In the genomic region with DNA sequence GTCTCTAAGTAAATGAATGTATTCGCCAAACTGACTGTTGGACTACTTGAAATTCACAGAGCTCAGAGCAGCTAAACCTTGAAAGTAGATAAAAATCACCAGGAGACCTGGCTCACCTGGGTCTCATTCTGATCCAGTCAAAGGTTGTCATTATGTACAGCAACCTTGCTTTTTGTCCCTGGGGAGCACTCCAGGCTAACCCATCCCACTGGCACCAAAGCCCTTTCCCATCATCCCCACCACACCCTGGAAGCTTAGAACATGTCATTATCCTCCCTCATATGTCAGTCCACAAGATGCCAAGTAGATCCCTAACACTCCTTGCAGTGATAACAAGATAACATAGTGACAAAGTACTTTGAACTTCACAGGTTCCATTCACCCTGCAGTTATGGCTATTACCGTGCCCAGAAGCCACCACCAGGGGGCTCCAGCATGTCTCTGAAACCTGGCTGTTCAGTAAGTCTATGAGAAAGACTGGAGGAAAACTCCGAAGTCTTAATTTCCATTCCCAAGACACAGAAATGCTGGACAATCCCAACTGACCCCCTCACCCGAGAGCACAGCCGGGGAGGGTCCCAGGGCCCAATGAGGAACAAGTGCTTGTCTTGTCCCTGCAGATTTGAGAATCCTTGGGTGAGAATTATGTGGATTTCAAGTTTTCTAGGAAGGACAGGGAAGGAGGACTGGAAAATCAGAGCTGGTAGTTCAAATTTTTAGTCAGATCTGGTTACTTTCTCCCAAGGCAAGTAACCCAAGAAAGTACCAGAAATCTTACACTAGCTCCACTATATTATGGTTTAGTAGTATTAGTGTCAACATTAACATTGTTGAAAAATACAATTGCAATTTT, we compare ENCODE assay signal across 8 cellular contexts. TPM values are rescaled to one million over a fixed set of nuclear protein-coding genes. Genes with fewer than 3 reads are reported as not detected.
DNase-seq lines count a peak whose midpoint lies in the region; ATAC-seq and TF ChIP-seq lines count a peak whose summit lies in the region.

No MANE protein-coding gene starts in this region.

- no peaks in the 10 kb centered on the region for H3K4me1 Mint-ChIP-seq in activated T-helper 1 cell treated with anti-CD3 and anti-CD28 coated beads, Interleukin-12 subunit alpha, Interleukin-12 subunit beta, Interleukin-2, Interleukin-4 antibody, amounts not matched to agents 30 ng/mL and 10 ng/mL and 1 ng/mL, durations not matched to agents 14 hours and 24 hours and 36 hours (ENCODE audit: low read depth)

- H3K4me3 Mint-ChIP-seq in activated T-helper 1 cell treated with anti-CD3 and anti-CD28 coated beads, Interleukin-12 subunit alpha, Interleukin-12 subunit beta, Interleukin-2, Interleukin-4 antibody, amounts not matched to agents 30 ng/mL and 10 ng/mL and 1 ng/mL, durations not matched to agents 14 hours and 24 hours and 36 hours = no peak overlapping the region

- CTCF ChIA-PET in GM10248 (lab: Yijun Ruan, JAX) = interaction anchor here (0.6 to 4.8 kb wide), 32 partner anchors 9 to 771 kb away, joined by 3 to 34 read pairs (median 4); a partner anchor contains a TSS

- TF ChIP-seq EP300 in ovary (IDR thresholded peaks at IDR 0.05) (no peak), transverse colon (IDR thresholded peaks at IDR 0.05; ENCODE audit: low read depth) (no peak)

- TF ChIP-seq CTCF in GM10248 (IDR thresholded peaks at IDR 0.05; ENCODE audit: control extremely low read depth, extremely low read depth, low read depth, missing control alignments) (peak; percentile 87), ovary (IDR thresholded peaks at IDR 0.05) (peak; percentile 41 to 74 (median 69)), transverse colon (IDR thresholded peaks at IDR 0.05) (peak; percentile 65 to 91 (median 88))

- H3K27ac Mint-ChIP-seq in activated T-helper 1 cell treated with anti-CD3 and anti-CD28 coated beads, Interleukin-12 subunit alpha, Interleukin-12 subunit beta, Interleukin-2, Interleukin-4 antibody, amounts not matched to agents 30 ng/mL and 10 ng/mL and 1 ng/mL, durations not matched to agents 14 hours and 24 hours and 36 hours = no peak overlapping the region

- H3K9me3 Mint-ChIP-seq in activated T-helper 1 cell treated with anti-CD3 and anti-CD28 coated beads, Interleukin-12 subunit alpha, Interleukin-12 subunit beta, Interleukin-2, Interleukin-4 antibody, amounts not matched to agents 30 ng/mL and 10 ng/mL and 1 ng/mL, durations not matched to agents 14 hours and 24 hours and 36 hours = no peaks in the 10 kb centered on the region

- H3K27me3 ChIP-seq in ovary (no peaks in the 10 kb centered on the region), transverse colon (peaks cover 13% of the 10 kb centered on the region)

- TF ChIP-seq POLR2A in ovary (IDR thresholded peaks at IDR 0.05) (no peak), transverse colon (IDR thresholded peaks at IDR 0.05) (no peak)

- POLR2A ChIA-PET in GM10248 (lab: Yijun Ruan, JAX) = no interaction called here

- H3K4me3 ChIP-seq in ovary (no peak overlapping the region), transverse colon (no peak overlapping the region)

- peaks cover 18% of the 10 kb centered on the region for H3K27me3 Mint-ChIP-seq in activated T-helper 1 cell treated with anti-CD3 and anti-CD28 coated beads, Interleukin-12 subunit alpha, Interleukin-12 subunit beta, Interleukin-2, Interleukin-4 antibody, amounts not matched to agents 30 ng/mL and 10 ng/mL and 1 ng/mL, durations not matched to agents 14 hours and 24 hours and 36 hours (ENCODE audit: insufficient read depth)

- WGBS in ovary, 3 donors = 19 to 21% (median 21%) methylated on average over 5 of the region's 5 CpGs
- WGBS in transverse colon (ENCODE audit: low coverage in 1 of 2), 2 donors = 19 to 71% methylated on average over 1 to 5 of the region's 5 CpGs

- H3K36me3 ChIP-seq in ovary (no peaks in the 10 kb centered on the region), transverse colon (no peaks in the 10 kb centered on the region)

- H3K36me3 Mint-ChIP-seq in activated T-helper 1 cell treated with anti-CD3 and anti-CD28 coated beads, Interleukin-12 subunit alpha, Interleukin-12 subunit beta, Interleukin-2, Interleukin-4 antibody, amounts not matched to agents 30 ng/mL and 10 ng/mL and 1 ng/mL, durations not matched to agents 14 hours and 24 hours and 36 hours (ENCODE audit: low read depth) = no peaks in the 10 kb centered on the region

- H3K27ac ChIP-seq in ovary = no peak overlapping the region
- no peak overlapping the region for H3K27ac ChIP-seq in transverse colon

- ATAC-seq in HG03066 (IDR thresholded peaks at IDR 0.05; ENCODE audit: low read depth, unreplicated experiment) = peak; percentile 79
- ATAC-seq in HG03025 (IDR thresholded peaks at IDR 0.05; ENCODE audit: low FRiP score, unreplicated experiment) = no peak

- DNase-seq in GM10248 (ENCODE audit: extremely low spot score) (peak; percentile 64), RPMI7951 (ENCODE audit: low read depth) (peak; percentile 63), fibroblast of the conjunctiva (ENCODE audit: low read depth) (peak; percentile 58), ovary (peak; percentile 69 to 88 (median 82)), transverse colon (peak; percentile 88)
- peak; percentile 30 for DNase-seq in activated T-helper 1 cell treated with anti-CD3 and anti-CD28 coated beads, Interleukin-12 subunit alpha, Interleukin-12 subunit beta, Interleukin-2, Interleukin-4 antibody, amounts not matched to agents 30 ng/mL and 10 ng/mL and 1 ng/mL, durations not matched to agents 14 hours and 24 hours and 36 hours (ENCODE audit: low spot score)

- no peaks in the 10 kb centered on the region for H3K4me1 ChIP-seq in ovary (ENCODE audit: insufficient read depth)
- H3K4me1 ChIP-seq in transverse colon = no peaks in the 10 kb centered on the region

- intact Hi-C loops in activated T-helper 1 cell treated with anti-CD3 and anti-CD28 coated beads, Interleukin-12 subunit alpha, Interleukin-12 subunit beta, Interleukin-2, Interleukin-4 antibody, amounts not matched to agents 30 ng/mL and 10 ng/mL and 1 ng/mL, durations not matched to agents 14 hours and 24 hours and 36 hours (cut with micrococcal nuclease) = loop anchor here (1.0 to 5.0 kb wide), 4 partner anchors 50 to 245 kb away; no protein-coding TSS in a partner anchor
- intact Hi-C loops in ovary (cut with DNase I) (loop anchor here in 1 of 4 donors (5.0 kb wide), 1 partner anchor 243 kb away; no protein-coding TSS in a partner anchor), transverse colon (cut with DNase I; ENCODE audit: low total_unique reads) (loop anchor here (2.0 to 5.0 kb wide), 2 partner anchors 103 to 246 kb away; no protein-coding TSS in a partner anchor)

- H3K9me3 ChIP-seq in ovary (no peaks in the 10 kb centered on the region), transverse colon (no peaks in the 10 kb centered on the region)

- in situ Hi-C loops in transverse colon (cut with MboI; ENCODE audit: low pct_ligation_motif_present in 1 of 4, low pct_unique_long_range_greater_than_20kb in 1 of 4, low sequenced_read_pairs in 3 of 4) = loop anchor here in 3 of 4 donors (5.0 to 25.0 kb wide), 4 partner anchors 246 to 862 kb away; no protein-coding TSS in a partner anchor

RNA-seq across cellular contexts. Expression of a gene that starts 43.0 kb away (rescaled TPM):
- total RNA-seq in RPMI7951 (2014; rRNA removed; shearing (Covaris generic)) = 25.2 and 30.4 TPM in 2 replicates
- total RNA-seq in activated T-helper 1 cell treated with anti-CD3 and anti-CD28 coated beads, Interleukin-12 subunit alpha, Interleukin-12 subunit beta, Interleukin-2, Interleukin-4 antibody, amounts not matched to agents 30 ng/mL and 10 ng/mL and 1 ng/mL, durations not matched to agents 14 hours and 24 hours and 36 hours = 52.0 and 54.8 TPM in 2 replicates
- total RNA-seq in ovary (10 to 100 TPM; 43.9 to 70.5 (median 52.1) TPM), transverse colon (10 to 100 TPM; 42.6 to 85.1 (median 57.3) TPM)
- 10 to 100 TPM; 26.5 to 27.1 TPM for polyA plus RNA-seq in ovary

Comparison
In these comparisons a context has a peak if more than half of its experiments do, and no peak if none do; other contexts are left out.
1. DNase-seq: peak in every context shown above with its lines; median percentile 88 in transverse colon; 82 in ovary; 64 in GM10248; 63 in RPMI7951; 58 in fibroblast of the conjunctiva; 30 in activated T-helper 1 cell treated with anti-CD3 and anti-CD28 coated beads, Interleukin-12 subunit alpha, Interleukin-12 subunit beta, Interleukin-2, Interleukin-4 antibody, amounts not matched to agents 30 ng/mL and 10 ng/mL and 1 ng/mL, durations not matched to agents 14 hours and 24 hours and 36 hours.